ENCODE assay signal across 1 cellular context in genomic region chr2:73063472-73063871, GRCh38.
TF ChIP-seq lines count a peak whose summit lies in the region.

No MANE protein-coding gene starts in this region.

TF ChIP-seq in HEK293, 187 proteins besides CTCF, POLR2A, EP300 and RAD21:
- TF ChIP-seq TRIM28 (IDR thresholded peaks at IDR 0.05; ENCODE audit: borderline replicate concordance, low read length) (0 out of 2 replicates have a peak, but pooled peaks have one; percentile 19), ZSCAN18 (tag by site-specific recombination; IDR thresholded peaks at IDR 0.05) (no peak), ZNF449 (tag by site-specific recombination; IDR thresholded peaks at IDR 0.05) (no peak)
